Comparison of ENCODE assay signal across 1 cellular context in genomic region chr6:90860822-90861601, GRCh38.
TF ChIP-seq lines count a peak whose summit lies in the region.

No MANE protein-coding gene starts in this region.

TF ChIP-seq in SK-N-SH, 30 proteins besides CTCF, POLR2A, EP300 and RAD21 (continued from another document):
- TF ChIP-seq, protein P1, sequence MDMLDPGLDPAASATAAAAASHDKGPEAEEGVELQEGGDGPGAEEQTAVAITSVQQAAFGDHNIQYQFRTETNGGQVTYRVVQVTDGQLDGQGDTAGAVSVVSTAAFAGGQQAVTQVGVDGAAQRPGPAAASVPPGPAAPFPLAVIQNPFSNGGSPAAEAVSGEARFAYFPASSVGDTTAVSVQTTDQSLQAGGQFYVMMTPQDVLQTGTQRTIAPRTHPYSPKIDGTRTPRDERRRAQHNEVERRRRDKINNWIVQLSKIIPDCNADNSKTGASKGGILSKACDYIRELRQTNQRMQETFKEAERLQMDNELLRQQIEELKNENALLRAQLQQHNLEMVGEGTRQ (IDR thresholded peaks at IDR 0.05; ENCODE audit: borderline replicate concordance, low read depth, low read length), result no peak
- TF ChIP-seq GABPA (IDR thresholded peaks at IDR 0.05; ENCODE audit: low read depth) (no peak), SMC3 (IDR thresholded peaks at IDR 0.05; ENCODE audit: low read depth, low read length) (no peak), RFX5 (IDR thresholded peaks at IDR 0.05; ENCODE audit: low read length) (no peak)
